Comparison of ENCODE assay signal across 14 cellular contexts in the genomic region with DNA sequence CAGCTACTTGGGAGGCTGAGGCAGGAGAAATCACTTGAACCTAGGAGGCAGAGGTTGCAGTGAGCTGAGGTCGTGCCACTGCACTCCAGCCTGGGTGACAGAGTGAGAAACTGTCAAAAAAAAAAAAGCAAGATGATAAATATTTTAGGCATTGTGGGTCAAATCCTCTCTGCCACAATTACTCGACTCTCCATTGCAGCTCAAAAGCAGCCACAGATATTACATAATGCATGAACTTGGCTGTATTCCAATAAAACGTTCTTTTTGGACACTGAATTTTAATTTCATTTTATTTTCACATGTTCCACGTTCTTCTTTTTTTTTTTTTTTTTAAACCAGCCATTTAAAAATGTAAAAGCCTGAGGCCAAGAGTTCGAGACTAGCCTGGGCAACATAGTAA.
DNase-seq lines count a peak whose midpoint lies in the region; FAIRE-seq and TF ChIP-seq lines count a peak whose summit lies in the region.
"Had no signal": no experiment of that assay in that cellular context is flagged by ENCODE, and none has a peak within 500 bp of the region (broad histone marks: within the 10 kb centered on the region; RNA-seq: fewer than 3 reads in every experiment).

No MANE protein-coding gene starts in this region.

- H3K9me3 ChIP-seq in adipocyte (ENCODE audit: control insufficient read depth, low read length) (no peaks in the 10 kb centered on the region), kidney (ENCODE audit: control insufficient read depth in 1 of 2, low read length in 2 of 2) (no peaks in the 10 kb centered on the region), suprapubic skin (no peaks in the 10 kb centered on the region)
- H3K9me3 ChIP-seq: breast epithelium, ovary had no signal

- no peak for FAIRE-seq in kidney (lab: Jason Lieb, UNC)

- intact Hi-C loops in kidney (cut with DNase I), result no loop called here

- H3K9ac ChIP-seq in adipocyte (ENCODE audit: low read length), result no peak overlapping the region
- no peak overlapping the region for H3K9ac ChIP-seq in kidney (ENCODE audit: low read length in 2 of 2)

- no peak for TF ChIP-seq POLR2A in suprapubic skin (IDR thresholded peaks at IDR 0.05)

- H3K79me2 ChIP-seq in ACC112 (ENCODE audit: control insufficient read depth, insufficient read depth, low read length, unreplicated experiment), result no peaks in the 10 kb centered on the region

- DNase-seq in LHCN-M2 (ENCODE audit: low read depth) (peak; percentile 54), adipocyte (ENCODE audit: low read depth) (peak; percentile 42), fibroblast of peridontal ligament (ENCODE audit: extremely low read depth) (peak; percentile 79), kidney (no peak), retina (no peak), suprapubic skin (ENCODE audit: low spot score in 2 of 2) (no peak), NCI-H526 treated with DMSO at 0.1 percent for 48 hours (lab: John Stamatoyannopoulos, UW) (no peak)
- DNase-seq: activated naive CD4-positive, alpha-beta T cell treated with anti-CD3 and anti-CD28 coated beads, Interleukin-2, amount 10 ng/mL, durations not matched to agents 7 days and 5 days; NCI-H526; ovary; stimulated activated CD4-positive, alpha-beta T cell treated with anti-CD3 and anti-CD28 coated beads, Interleukin-4, amount 100 ng/mL, for 24 hours; SW 1271 had no signal

- H3K27me3 ChIP-seq in ACC112 (ENCODE audit: insufficient read depth, low read length) (no peaks in the 10 kb centered on the region), adipocyte (replicated peaks; ENCODE audit: control insufficient read depth, insufficient read depth, low read length) (no peaks in the 10 kb centered on the region), suprapubic skin (no peaks in the 10 kb centered on the region)
- H3K27me3 ChIP-seq: breast epithelium, ovary had no signal

- TF ChIP-seq CTCF in kidney (IDR thresholded peaks at IDR 0.05; ENCODE audit: borderline replicate concordance, extremely low read depth, insufficient read depth) (no peak), suprapubic skin (IDR thresholded peaks at IDR 0.05) (no peak)

- WGBS in suprapubic skin, result 26% methylated on average over 5 of the region's 5 CpGs

- H3K4me3 ChIP-seq in ACC112 (ENCODE audit: low read depth, low read length) (no peak overlapping the region), adipocyte (ENCODE audit: low read length) (no peak overlapping the region), kidney (ENCODE audit: low read length in 2 of 2) (no peak overlapping the region), suprapubic skin (no peak overlapping the region)
- H3K4me3 ChIP-seq: breast epithelium, ovary had no signal

- H3K27ac ChIP-seq in ACC112 (ENCODE audit: low read depth, low read length), result peak overlapping the region; percentile 93; the same call in 1 of the 2 replicates
- H3K27ac ChIP-seq in kidney (ENCODE audit: low read depth in 2 of 2, low read length in 2 of 2), result no peak overlapping the region
- no peak overlapping the region for H3K27ac ChIP-seq in suprapubic skin
- H3K27ac ChIP-seq: breast epithelium, ovary had no signal

- H2AFZ ChIP-seq in ACC112 (ENCODE audit: low read length, unreplicated experiment), result no peak overlapping the region

- TF ChIP-seq EP300 in suprapubic skin (IDR thresholded peaks at IDR 0.05), result no peak

- H3K4me1 ChIP-seq in ACC112 (ENCODE audit: control insufficient read depth, insufficient read depth, low read length, unreplicated experiment), result peaks cover 16% of the 10 kb centered on the region
- peaks cover 17% of the 10 kb centered on the region for H3K4me1 ChIP-seq in adipocyte (ENCODE audit: control insufficient read depth, insufficient read depth, low read length)
- H3K4me1 ChIP-seq in kidney (ENCODE audit: control insufficient read depth in 1 of 2, insufficient read depth in 1 of 2, low read depth in 1 of 2, low read length in 2 of 2), result peaks cover 0 to 10% of the 10 kb centered on the region in 2 donors
- peaks cover 4% of the 10 kb centered on the region for H3K4me1 ChIP-seq in suprapubic skin
- H3K4me1 ChIP-seq: breast epithelium had no signal

- H3K36me3 ChIP-seq in ACC112 (ENCODE audit: insufficient read depth, low read length) (no peaks in the 10 kb centered on the region), adipocyte (ENCODE audit: control insufficient read depth, insufficient read depth, low read length, severe bottlenecking) (peaks cover 10% of the 10 kb centered on the region), kidney (ENCODE audit: control insufficient read depth in 1 of 2, insufficient read depth in 2 of 2, low read length in 2 of 2) (no peaks in the 10 kb centered on the region), suprapubic skin (peaks cover 20% of the 10 kb centered on the region)
- H3K36me3 ChIP-seq: breast epithelium, ovary had no signal

Comparison
In these comparisons a context has a peak if more than half of its experiments do, and no peak if none do; other contexts are left out.
1. DNase-seq: peak in LHCN-M2 (single experiment), adipocyte (single experiment) and fibroblast of peridontal ligament (single experiment); none in kidney (single experiment), retina (single experiment), suprapubic skin (0 of 2) and NCI-H526 treated with DMSO at 0.1 percent for 48 hours (single experiment).